In the genomic region with DNA sequence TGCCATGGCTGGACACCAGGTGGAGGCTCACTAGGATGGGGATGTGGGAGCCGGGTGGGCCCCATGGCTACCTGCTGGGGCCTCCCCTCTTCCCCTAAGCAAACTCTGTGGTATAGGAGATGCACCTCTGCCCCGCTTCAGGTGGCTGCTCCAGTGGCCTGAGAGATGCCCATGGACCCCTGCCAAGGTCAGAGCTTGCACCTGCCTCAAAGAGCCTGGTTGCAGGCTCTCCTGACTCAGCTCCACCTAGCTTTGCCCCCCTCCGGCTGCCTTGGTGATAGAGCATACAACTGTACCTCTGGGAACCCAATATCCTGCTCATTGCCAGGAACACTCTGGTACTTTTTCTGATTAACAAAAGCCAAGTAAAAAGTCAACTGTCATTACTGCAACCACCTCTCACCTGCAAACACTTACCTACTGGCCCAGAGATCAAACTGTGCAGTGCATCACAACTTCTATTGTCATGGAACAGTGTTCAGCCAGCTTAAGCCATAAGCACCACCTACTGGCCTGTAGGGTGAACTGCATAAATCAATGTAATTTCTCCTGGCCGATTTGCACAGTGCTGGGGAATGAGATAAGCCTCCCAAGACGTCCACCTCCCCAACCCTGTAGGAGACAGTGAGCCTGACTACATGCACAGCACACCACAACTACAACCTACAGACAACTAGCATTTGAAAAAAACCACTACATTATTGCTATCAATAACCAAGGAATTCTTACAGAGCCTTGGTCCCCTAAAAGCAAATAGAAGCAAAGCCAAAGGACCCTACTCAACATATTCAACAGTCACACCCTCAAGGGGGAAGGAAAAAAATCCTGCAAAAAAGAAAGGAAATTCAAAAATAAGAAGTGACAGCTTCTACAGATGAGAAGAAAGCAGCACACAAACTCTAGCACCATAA, we compare ENCODE assay signal across 8 cellular contexts.
DNase-seq lines count a peak whose midpoint lies in the region; FAIRE-seq and TF ChIP-seq lines count a peak whose summit lies in the region.

No MANE protein-coding gene starts in this region.

- H4K20me1 ChIP-seq in H9 (ENCODE audit: control insufficient read depth, insufficient read depth, insufficient read length) = no peaks in the 10 kb centered on the region
- no peaks in the 10 kb centered on the region for H4K20me1 ChIP-seq in astrocyte (ENCODE audit: insufficient read depth, low read length)

- H3K18ac ChIP-seq in H9 (ENCODE audit: insufficient read length, low read depth, low read length) = no peak overlapping the region

- H2AFZ ChIP-seq in H9 (ENCODE audit: low read length) (no peak overlapping the region), astrocyte (ENCODE audit: low read depth, low read length) (no peak overlapping the region)

- WGBS in H9 (ENCODE audit: extremely low coverage, insufficient read length, low lambda C conversion rate) = no CpG with 5 or more reads among the region's 5 CpGs

- H3K36me3 Mint-ChIP-seq in H9 (ENCODE audit: insufficient read depth in 1 of 3, low read depth in 3 of 3) (peaks cover 0 to 4% (median 2%) of the 10 kb centered on the region in 3 experiments; a peak in 1 of 7 replicates), astrocyte (ENCODE audit: low read depth, unreplicated experiment) (no peaks in the 10 kb centered on the region)

- no peak overlapping the region for H4K8ac ChIP-seq in H9 (replicated peaks; ENCODE audit: insufficient read length, low read depth, low read length)

- no peak overlapping the region for H3K23ac ChIP-seq in H9 (ENCODE audit: insufficient read length, low read depth, low read length)

- H3K4me3 Mint-ChIP-seq in H9 = no peak overlapping the region
- no peak overlapping the region for H3K4me3 Mint-ChIP-seq in astrocyte (ENCODE audit: unreplicated experiment)

- peak overlapping the region in 1 of 3 experiments; percentile 27; a peak in 2 of 7 replicates for H3K27ac Mint-ChIP-seq in H9
- H3K27ac Mint-ChIP-seq in astrocyte (ENCODE audit: unreplicated experiment) = no peak overlapping the region

- DNase-seq in NCI-H1417 (lab: John Stamatoyannopoulos, UW) (peak in 2 of 3 experiments; percentile 48 to 74), NCI-H1417 treated with DMSO at 0.1 percent for 48 hours (lab: John Stamatoyannopoulos, UW) (no peak), H9 (peak; percentile 66), LHCN-M2 (ENCODE audit: low read depth) (peak; percentile 49), SKM-1 treated with dmso at 0.1 percent for 144 hours (lab: John Stamatoyannopoulos, UW; ENCODE audit: unreplicated experiment) (peak; percentile 38), astrocyte (ENCODE audit: low read depth) (peak; percentile 39), iPS DF 19.7 (ENCODE audit: low read depth, low spot score) (peak; percentile 54)
- peak; percentile 13 for DNase-seq in stimulated activated CD4-positive, alpha-beta T cell treated with anti-CD3 and anti-CD28 coated beads, Interleukin-12 subunit alpha, Interleukin-12 subunit beta, amount 100 ng/mL, for 4 hours

- no peak overlapping the region for H3K9ac ChIP-seq in H9 (ENCODE audit: extremely low read depth, insufficient read length, low read length)
- no peak overlapping the region for H3K9ac ChIP-seq in astrocyte (ENCODE audit: low read length)

- no peak overlapping the region for H3K4ac ChIP-seq in H9 (ENCODE audit: low read depth, low read length)

- FAIRE-seq in astrocyte (lab: Jason Lieb, UNC) = peak; percentile 45

- H4K91ac ChIP-seq in H9 (ENCODE audit: insufficient read length, low read depth, low read length) = no peak overlapping the region

- no peak overlapping the region for H4K5ac ChIP-seq in H9 (ENCODE audit: insufficient read length, low read depth, low read length)

- peaks cover 3 to 5% of the 10 kb centered on the region in 2 experiments for H3K4me1 Mint-ChIP-seq in H9
- H3K4me1 Mint-ChIP-seq in astrocyte (ENCODE audit: low read depth, unreplicated experiment) = no peaks in the 10 kb centered on the region

- no peak overlapping the region for H2BK5ac ChIP-seq in H9 (ENCODE audit: insufficient read length, low read length)

- H3K27me3 Mint-ChIP-seq in H9 (ENCODE audit: low read depth) (no peaks in the 10 kb centered on the region; the same call in 1 of the 2 replicates), astrocyte (ENCODE audit: low read depth, unreplicated experiment) (no peaks in the 10 kb centered on the region)

- H2BK20ac ChIP-seq in H9 (ENCODE audit: low read depth, low read length, poor library complexity, severe bottlenecking) = no peak overlapping the region

- H3K9me3 Mint-ChIP-seq in H9 (peaks cover 3 to 16% of the 10 kb centered on the region in 2 experiments; a peak in 3 of 5 replicates), astrocyte (ENCODE audit: unreplicated experiment) (peaks cover 8% of the 10 kb centered on the region)

- TF ChIP-seq CTCF in H9 (conservative IDR thresholded peaks at IDR 0.05) = peak; percentile 81
- peak; percentile 82 for TF ChIP-seq CTCF in astrocyte (IDR thresholded peaks at IDR 0.05; ENCODE audit: insufficient read depth, low read depth, low read length)

- no peaks in the 10 kb centered on the region for H3K79me2 ChIP-seq in H9 (ENCODE audit: insufficient read depth, low read length)
- no peaks in the 10 kb centered on the region for H3K79me2 ChIP-seq in astrocyte (ENCODE audit: insufficient read depth, low read length)

- H3K27ac ChIP-seq in H9 (ENCODE audit: insufficient read length, low read depth, low read length) (no peak overlapping the region), astrocyte (ENCODE audit: low read depth, low read length) (no peak overlapping the region)

- no peak overlapping the region for H3K14ac ChIP-seq in H9 (ENCODE audit: insufficient read depth, low read length)

- H3K23me2 ChIP-seq in H9 (ENCODE audit: insufficient read length, low read depth, low read length, poor library complexity, severe bottlenecking) = no peaks in the 10 kb centered on the region

- no peak overlapping the region for H2AK5ac ChIP-seq in H9 (ENCODE audit: insufficient read length, low read length)

- H3K4me1 ChIP-seq in H9 (ENCODE audit: insufficient read depth, low read length) (no peaks in the 10 kb centered on the region), astrocyte (ENCODE audit: insufficient read depth, low read length) (no peaks in the 10 kb centered on the region)

- no peak overlapping the region for H2BK15ac ChIP-seq in H9 (ENCODE audit: low read depth, low read length)

- H3K9me3 ChIP-seq in H9 (ENCODE audit: control insufficient read depth, low read depth, low read length) (no peaks in the 10 kb centered on the region), astrocyte (ENCODE audit: insufficient read depth, low read depth, low read length) (no peaks in the 10 kb centered on the region)

- no peak overlapping the region for H2BK12ac ChIP-seq in H9 (ENCODE audit: insufficient read length, low read depth, low read length)

- no peaks in the 10 kb centered on the region for H3K79me1 ChIP-seq in H9 (ENCODE audit: insufficient read depth, low read depth, low read length, poor library complexity, severe bottlenecking)

- no peaks in the 10 kb centered on the region for H3K36me3 ChIP-seq in astrocyte (ENCODE audit: insufficient read depth, low read length)

- no peak overlapping the region for H3T11ph ChIP-seq in H9 (ENCODE audit: low read length)

- H3K4me2 ChIP-seq in H9 (ENCODE audit: insufficient read depth, insufficient read length, low read length) = no peak overlapping the region
- no peak overlapping the region for H3K4me2 ChIP-seq in astrocyte (ENCODE audit: low read length)

- H3K27me3 ChIP-seq in H9 (ENCODE audit: insufficient read depth, low read length) = no peaks in the 10 kb centered on the region
- H3K27me3 ChIP-seq in astrocyte (ENCODE audit: insufficient read depth, low read length) = no peaks in the 10 kb centered on the region

- no peak overlapping the region for H3K56ac ChIP-seq in H9 (ENCODE audit: insufficient read length, low read depth, low read length)

- no peak overlapping the region for H2BK120ac ChIP-seq in H9 (ENCODE audit: low read depth, low read length, poor library complexity, severe bottlenecking)

- no peak overlapping the region for H3K4me3 ChIP-seq in astrocyte (ENCODE audit: insufficient read depth, low read depth, low read length)
